ENCODE assay signal across 11 cellular contexts in genomic region chr10:82150123-82150900, GRCh38.
A peak's percentile ranks its signal among the peaks of the same experiment; 100 is the strongest.
DNase-seq lines count a peak whose midpoint lies in the region; ATAC-seq and TF ChIP-seq lines count a peak whose summit lies in the region.
"Had no signal": no experiment of that assay in that cellular context is flagged by ENCODE, and none has a peak within 500 bp of the region (broad histone marks: within the 10 kb centered on the region; RNA-seq: fewer than 3 reads in every experiment).

No MANE protein-coding gene starts in this region.

- H3K27ac Mint-ChIP-seq in CD4-positive, alpha-beta memory T cell = no peak overlapping the region
- H3K27ac Mint-ChIP-seq: naive B cell had no signal

- H3K9me3 Mint-ChIP-seq in CD4-positive, alpha-beta memory T cell = peaks cover 0 to 13% (median 7%) of the 10 kb centered on the region in 8 donors
- H3K9me3 Mint-ChIP-seq: central memory CD8-positive, alpha-beta T cell had no signal

- no peaks in the 10 kb centered on the region for H3K4me1 ChIP-seq in CD4-positive, alpha-beta memory T cell (ENCODE audit: insufficient read depth, low read length)

- TF ChIP-seq CTCF in BJ (IDR thresholded peaks at IDR 0.05; ENCODE audit: insufficient read depth, low read depth, low read length) = peak; percentile 15; the same call in 1 of the 2 replicates

- H3K4me3 ChIP-seq in BJ (ENCODE audit: low read depth, low read length) = no peak overlapping the region
- H3K4me3 ChIP-seq in CD4-positive, alpha-beta memory T cell (ENCODE audit: low read length in 2 of 2) = no peak overlapping the region
- H3K4me3 ChIP-seq: SK-N-MC had no signal

- POLR2A ChIA-PET in BJ (lab: Charles Lee) = no interaction called here
- POLR2A ChIA-PET in CD4-positive, alpha-beta memory T cell (lab: Charles Lee; ENCODE audit: partially characterized antibody) = no interaction called here

- H3K27ac ChIP-seq in CD4-positive, alpha-beta memory T cell (ENCODE audit: low read depth, low read length) = no peak overlapping the region
- H3K27ac ChIP-seq: SK-N-MC had no signal

- CTCF ChIA-PET in BJ (lab: Yijun Ruan, JAX) = interaction anchor here (0.5 to 1.0 kb wide), 2 partner anchors 227 to 1012 kb away, joined by 3 to 4 read pairs; no protein-coding TSS in a partner anchor
- CTCF ChIA-PET in CD4-positive, alpha-beta memory T cell (lab: Charles Lee; ENCODE audit: partially characterized antibody) = no interaction called here

- H3K4me1 Mint-ChIP-seq in CD4-positive, alpha-beta memory T cell = no peaks in the 10 kb centered on the region
- H3K4me1 Mint-ChIP-seq: central memory CD8-positive, alpha-beta T cell; naive B cell had no signal

- no peak overlapping the region for H3K4me3 Mint-ChIP-seq in CD4-positive, alpha-beta memory T cell
- H3K4me3 Mint-ChIP-seq: central memory CD8-positive, alpha-beta T cell; naive B cell had no signal

- H3K27me3 Mint-ChIP-seq in CD4-positive, alpha-beta memory T cell = no peaks in the 10 kb centered on the region
- H3K27me3 Mint-ChIP-seq: central memory CD8-positive, alpha-beta T cell; naive B cell had no signal

- DNase-seq in BJ (ENCODE audit: low read depth) (no peak), SK-MEL-5 (ENCODE audit: low read depth, low spot score) (peak; percentile 51), iPS DF 4.7 (ENCODE audit: extremely low read depth, low spot score) (peak; percentile 76), cerebellar nuclear complex (lab: John Stamatoyannopoulos, UW) (no peak), NCI-H226 (no peak)
- DNase-seq in CD4-positive, alpha-beta memory T cell = no peak
- DNase-seq: naive B cell had no signal

- H3K27me3 ChIP-seq in BJ (ENCODE audit: control insufficient read depth, insufficient read depth, low read length) = no peaks in the 10 kb centered on the region
- H3K27me3 ChIP-seq in CD4-positive, alpha-beta memory T cell (ENCODE audit: insufficient read depth, low read length) = no peaks in the 10 kb centered on the region

- in situ Hi-C loops in SK-MEL-5 (cut with HindIII; ENCODE audit: low pct_unique_long_range_greater_than_20kb, low sequenced_read_pairs) = no loop called here

- ATAC-seq in GM18868 (IDR thresholded peaks at IDR 0.05; ENCODE audit: unreplicated experiment) = peak; percentile 71
- ATAC-seq in HG03139 (IDR thresholded peaks at IDR 0.05; ENCODE audit: unreplicated experiment) = no peak

- H3K36me3 Mint-ChIP-seq in CD4-positive, alpha-beta memory T cell = no peaks in the 10 kb centered on the region
- H3K36me3 Mint-ChIP-seq: naive B cell had no signal

- intact Hi-C loops in CD4-positive, alpha-beta memory T cell (cut with micrococcal nuclease) = no loop called here

- H3K36me3 ChIP-seq in BJ (ENCODE audit: control insufficient read depth, insufficient read depth, low read length) = no peaks in the 10 kb centered on the region
- H3K36me3 ChIP-seq in CD4-positive, alpha-beta memory T cell (ENCODE audit: insufficient read depth, low read length) = no peaks in the 10 kb centered on the region

- no peaks in the 10 kb centered on the region for H3K9me3 ChIP-seq in CD4-positive, alpha-beta memory T cell (ENCODE audit: control insufficient read depth in 1 of 2, low read length in 2 of 2)

Comparison
In these comparisons a context has a peak if more than half of its experiments do, and no peak if none do; other contexts are left out.
1. DNase-seq: peak in SK-MEL-5 (single experiment) and iPS DF 4.7 (single experiment); none in BJ (single experiment), cerebellar nuclear complex (0 of 2), NCI-H226 (single experiment) and CD4-positive, alpha-beta memory T cell (0 of 5).